Comparison of ENCODE assay signal across 8 cellular contexts in the genomic region with DNA sequence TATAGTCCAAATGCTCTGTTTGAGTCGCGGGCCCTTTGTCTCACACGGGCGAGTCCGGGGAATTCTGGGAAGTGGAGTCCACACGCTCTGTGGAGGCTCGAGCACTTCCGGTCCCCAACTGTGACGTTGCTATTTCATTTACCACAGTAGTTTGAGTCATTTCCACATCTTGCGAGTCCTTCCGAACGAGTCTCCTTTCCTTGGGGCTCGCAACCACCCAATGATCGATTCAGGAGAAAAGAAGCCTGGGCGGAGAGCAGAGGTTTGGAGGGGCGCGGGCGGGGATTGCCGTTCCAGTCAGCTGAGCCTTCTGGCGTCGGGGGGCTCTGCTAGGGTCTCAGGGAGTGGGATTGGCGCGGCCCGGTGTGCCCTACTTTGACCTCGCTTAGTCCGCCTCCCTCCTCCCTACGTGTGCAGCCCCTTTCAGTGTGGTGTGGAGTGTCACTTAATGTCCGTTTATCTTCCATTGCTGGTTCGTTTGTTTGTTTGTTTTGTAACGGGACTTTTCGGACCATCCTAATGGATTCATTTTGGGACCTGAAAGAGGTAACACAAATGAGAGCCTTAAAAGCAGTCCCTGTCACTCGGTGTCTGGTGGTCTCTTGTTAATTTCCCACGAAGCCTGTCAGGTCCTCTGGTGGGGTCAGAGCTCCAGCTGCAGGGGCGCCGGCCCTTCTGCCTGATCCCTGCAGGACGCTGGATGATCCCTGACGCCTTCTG. TPM values are rescaled to one million over a fixed set of nuclear protein-coding genes. Genes with fewer than 3 reads are reported as not detected.
A peak's percentile ranks its signal among the peaks of the same experiment; 100 is the strongest.
DNase-seq lines count a peak whose midpoint lies in the region; ATAC-seq and TF ChIP-seq lines count a peak whose summit lies in the region.

A gene (plus strand): TSS at position 163 of the 720 bp plus-strand sequence. CDS start 58 bp downstream, at position 221.

- peak within 1 kb of the TSS; percentile 93 to 95 for H3K4me3 ChIP-seq in Panc1 (ENCODE audit: low read depth in 2 of 2, low read length in 2 of 2)

- peaks cover 25 to 56% of the 10 kb centered on the region in 2 donors for H3K36me3 Mint-ChIP-seq in activated T-cell treated with anti-CD3 and anti-CD28 coated beads, Interleukin-2, amount 50 U/mL, for 72 hours (ENCODE audit: insufficient read depth in 2 of 2)
- peaks cover 28 to 51% of the 10 kb centered on the region in 2 donors for H3K36me3 Mint-ChIP-seq in naive B cell

- TSS peak; percentile 93 for BruUV-seq in Panc1 (replicated peaks; lab: Mats Ljungman, UMichigan)

- H3K9me3 Mint-ChIP-seq in activated T-cell treated with anti-CD3 and anti-CD28 coated beads, Interleukin-2, amount 50 U/mL, for 72 hours: peaks cover 18 to 21% of the 10 kb centered on the region in 2 donors
- H3K9me3 Mint-ChIP-seq in naive B cell: peaks cover 12 to 50% (median 43%) of the 10 kb centered on the region in 7 donors

- H3K4me3 Mint-ChIP-seq in activated T-cell treated with anti-CD3 and anti-CD28 coated beads, Interleukin-2, amount 50 U/mL, for 72 hours: peak within 1 kb of the TSS; percentile 88 to 97
- H3K4me3 Mint-ChIP-seq in naive B cell: peak within 1 kb of the TSS; percentile 96 to 100 (median 99)

- TF ChIP-seq CTCF in GM20000 (IDR thresholded peaks at IDR 0.05; ENCODE audit: extremely low read depth, missing control alignments) (no peak), Panc1 (IDR thresholded peaks at IDR 0.05) (no peak)

- H3K27ac ChIP-seq in Panc1 (ENCODE audit: low read length): peak within 1 kb of the TSS; percentile 83

- no peaks in the 10 kb centered on the region for H3K4me1 ChIP-seq in Panc1 (ENCODE audit: control insufficient read depth, insufficient read depth, low read length)

- intact Hi-C loops in Panc1 (cut with micrococcal nuclease; ENCODE audit: unreplicated experiment): no loop called here

- H3K4me1 Mint-ChIP-seq in activated T-cell treated with anti-CD3 and anti-CD28 coated beads, Interleukin-2, amount 50 U/mL, for 72 hours (ENCODE audit: low read depth): peaks cover 17% of the 10 kb centered on the region
- peaks cover 23 to 28% (median 26%) of the 10 kb centered on the region in 3 donors for H3K4me1 Mint-ChIP-seq in naive B cell

- H3K27me3 ChIP-seq in Panc1 (ENCODE audit: control insufficient read depth, insufficient read depth, low read length): no peaks in the 10 kb centered on the region

- ATAC-seq in Panc1 (peak; percentile 100), naive B cell (ENCODE audit: low read depth in 2 of 2) (peak; percentile 100)
- ATAC-seq in activated T-cell treated with anti-CD3 and anti-CD28 coated beads, Interleukin-2, amount 50 U/mL, for 72 hours (replicated peaks in 1 of 2): peak; percentile 100

- H3K36me3 ChIP-seq in Panc1 (ENCODE audit: control insufficient read depth, insufficient read depth, low read length): no peaks in the 10 kb centered on the region; the same call in 1 of the 2 replicates

- CTCF ChIA-PET in Panc1 (lab: Charles Lee): no interaction called here

- no peaks in the 10 kb centered on the region for H3K27me3 Mint-ChIP-seq in activated T-cell treated with anti-CD3 and anti-CD28 coated beads, Interleukin-2, amount 50 U/mL, for 72 hours (ENCODE audit: low read depth)
- peaks cover under 1 to 18% (median 14%) of the 10 kb centered on the region in 3 donors for H3K27me3 Mint-ChIP-seq in naive B cell

- peak within 1 kb of the TSS; percentile 74 for H3K27ac Mint-ChIP-seq in activated T-cell treated with anti-CD3 and anti-CD28 coated beads, Interleukin-2, amount 50 U/mL, for 72 hours
- H3K27ac Mint-ChIP-seq in naive B cell: peak within 1 kb of the TSS; percentile 87 to 97 (median 92)

- POLR2A ChIA-PET in Panc1 (lab: Charles Lee): no interaction called here

- DNase-seq in COLO668 (lab: John Stamatoyannopoulos, UW; ENCODE audit: unreplicated experiment) (peak; percentile 71), GM20000 (ENCODE audit: low spot score) (peak; percentile 76), HuH-7 (ENCODE audit: low spot score) (peak; percentile 57), Panc1 (ENCODE audit: low read depth, low spot score) (peak; percentile 43), fibroblast of gingiva (ENCODE audit: low read depth) (peak; percentile 85), naive B cell (peak; percentile 64)
- peak; percentile 79 to 84 for DNase-seq in activated T-cell treated with anti-CD3 and anti-CD28 coated beads, Interleukin-2, amount 50 U/mL, for 72 hours
- DNase-seq in stimulated activated CD8-positive, alpha-beta memory T cell treated with anti-CD3 and anti-CD28 coated beads, Interleukin-7, amount 100 ng/mL, for 48 hours (ENCODE audit: extremely low read depth in 1 of 2, low read depth in 1 of 2): peak; percentile 50 to 68

- peaks cover 19% of the 10 kb centered on the region; the same call in 1 of the 2 replicates for H3K9me3 ChIP-seq in Panc1 (ENCODE audit: control insufficient read depth, insufficient read depth, low read depth, low read length)

- in situ Hi-C loops in Panc1 (cut with HindIII; ENCODE audit: low pct_unique_long_range_greater_than_20kb, low sequenced_read_pairs): no loop called here

RNA-seq across cellular contexts. Expression of the gene that starts here (rescaled TPM):
- total RNA-seq in Panc1 (2021; ENCODE audit: unreplicated experiment): 3.1 TPM
- polyA plus RNA-seq in Panc1 (2012; ENCODE audit: insufficient read length): 2.0 TPM
- 1 to 10 TPM; 2.7 to 3.0 TPM for total RNA-seq in activated T-cell treated with anti-CD3 and anti-CD28 coated beads, Interleukin-2, amount 50 U/mL, for 72 hours
- polyA plus RNA-seq in naive B cell (ENCODE audit: low read depth in 6 of 6): 1 to 10 TPM; 3.6 to 5.3 (median 4.6) TPM

Comparison
In these comparisons a context has a peak if more than half of its experiments do, and no peak if none do; other contexts are left out.
1. Peak in every context shown above with its lines: DNase-seq, ATAC-seq, H3K4me3 ChIP-seq and H3K27ac ChIP-seq.